In the genomic region with DNA sequence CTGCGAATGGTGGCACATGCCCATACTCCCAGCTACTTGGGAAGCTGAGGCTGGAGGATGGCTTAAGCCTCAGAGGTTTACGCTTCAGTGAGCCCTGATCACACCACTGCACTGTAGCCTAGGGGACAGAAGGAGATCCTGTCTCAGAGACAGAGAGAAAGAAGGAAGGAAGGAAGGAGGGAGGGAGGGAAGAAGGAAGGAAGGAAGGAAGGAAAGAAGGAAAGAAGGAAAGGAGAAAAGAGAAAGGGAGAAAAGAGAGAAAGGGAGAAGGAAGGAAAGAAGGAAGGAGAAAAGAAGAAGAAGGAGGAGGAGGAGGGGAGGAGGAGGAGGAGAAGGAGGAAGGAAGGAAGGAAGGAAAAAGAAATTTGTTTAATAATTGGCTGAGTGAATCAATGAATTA, we compare ENCODE assay signal across 25 cellular contexts.
"Had no signal": no experiment of that assay in that cellular context is flagged by ENCODE, and none has a peak within 500 bp of the region (broad histone marks: within the 10 kb centered on the region; RNA-seq: fewer than 3 reads in every experiment).

No MANE protein-coding gene starts in this region.

- H3K27ac ChIP-seq: colonic mucosa, epithelial cell of prostate, esophagus squamous epithelium, gastrocnemius medialis, heart right ventricle, left lung, lower lobe of right lung had no signal

- H3K4me3 ChIP-seq: colonic mucosa, esophagus squamous epithelium, gastrocnemius medialis, heart right ventricle, left lung, lower lobe of right lung, mucosa of descending colon had no signal

- H3K27ac Mint-ChIP-seq: dendritic cell treated with granulocyte-macrophage colony-stimulating factor and Interleukin-4, amounts not matched to agents 40 ng/mL and 50 ng/mL, for 4 days; effector memory CD8-positive, alpha-beta T cell; endodermal cell; mesothelial cell of epicardium; naive B cell had no signal

- H3K9me3 ChIP-seq: colonic mucosa, gastrocnemius medialis, lower lobe of right lung, mucosa of descending colon had no signal

- H3K4me3 Mint-ChIP-seq: dendritic cell treated with granulocyte-macrophage colony-stimulating factor and Interleukin-4, amounts not matched to agents 40 ng/mL and 50 ng/mL, for 4 days; effector memory CD8-positive, alpha-beta T cell; endodermal cell; mesothelial cell of epicardium; naive B cell had no signal

- H3K9me3 Mint-ChIP-seq: effector memory CD8-positive, alpha-beta T cell had no signal

- H3K36me3 Mint-ChIP-seq: mesothelial cell of epicardium, naive B cell had no signal

- H3K27me3 ChIP-seq: colonic mucosa, esophagus squamous epithelium, gastrocnemius medialis, left lung had no signal

- H3K4me1 Mint-ChIP-seq: endodermal cell, mesothelial cell of epicardium had no signal

- ATAC-seq: effector memory CD8-positive, alpha-beta T cell; esophagus mucosa; gastrocnemius medialis; heart right ventricle; left cardiac atrium; left lung; left ventricle myocardium superior; lower lobe of right lung; mucosa of descending colon had no signal

- H3K36me3 ChIP-seq: colonic mucosa, esophagus squamous epithelium, gastrocnemius medialis, heart right ventricle, left lung, lower lobe of right lung had no signal

- H3K4me1 ChIP-seq: colonic mucosa, gastrocnemius medialis, left lung had no signal

- DNase-seq: colonic mucosa; cortex of kidney; effector CD8-positive, alpha-beta T cell; effector memory CD8-positive, alpha-beta T cell; endodermal cell; erythroblast; esophagus squamous epithelium; foreskin fibroblast; foreskin melanocyte; gastrocnemius medialis; glutamatergic neuron; head of caudate nucleus; heart right ventricle; hippocampal formation; left cardiac atrium; left lung; left ventricle myocardium superior; lower lobe of right lung; mesenchymal stem cell; mucosa of descending colon; naive B cell had no signal
